1 cellular context compared by ENCODE assay signal in genomic region chr11:86592659-86593451, GRCh38.
TF ChIP-seq lines count a peak whose summit lies in the region.

No MANE protein-coding gene starts in this region.

TF ChIP-seq in K562, 482 proteins besides CTCF, POLR2A, EP300 and RAD21 (continued from another document):
- TF ChIP-seq PKNOX1 (IDR thresholded peaks at IDR 0.05) (peak; percentile 41; the same call in 1 of the 2 replicates), HNRNPL (IDR thresholded peaks at IDR 0.05; ENCODE audit: low read depth, low read length) (no peak), ARID1B (IDR thresholded peaks at IDR 0.05) (peak; percentile 70), CC2D1A (IDR thresholded peaks at IDR 0.05) (no peak), POLR3G (IDR thresholded peaks at IDR 0.05; ENCODE audit: extremely low read depth, insufficient read length, insufficient replicate concordance) (no peak), JUND (IDR thresholded peaks at IDR 0.05; ENCODE audit: borderline replicate concordance, low read depth, low read length) (peak; percentile 97), JUND (tag; IDR thresholded peaks at IDR 0.05; ENCODE audit: borderline replicate concordance, low read depth, low read length) (peak; percentile 97; the same call in 2 of the 3 replicates), NKRF (IDR thresholded peaks at IDR 0.05; ENCODE audit: borderline replicate concordance) (no peak), ZFP36 (IDR thresholded peaks at IDR 0.05; ENCODE audit: low read depth, low read length, partially characterized antibody) (no peak), ZBTB7A (IDR thresholded peaks at IDR 0.05; ENCODE audit: borderline replicate concordance, control insufficient read depth, low read depth, low read length) (peak; percentile 71; the same call in 1 of the 2 replicates), ZNF124 (CRISPR knock-in tag; IDR thresholded peaks at IDR 0.05) (no peak)
